In genomic region chr6:9516207-9516606, GRCh38 we compare ENCODE assay signal across 14 cellular contexts.
DNase-seq lines count a peak whose midpoint lies in the region; FAIRE-seq and TF ChIP-seq lines count a peak whose summit lies in the region.
"Had no signal": no experiment of that assay in that cellular context is flagged by ENCODE, and none has a peak within 500 bp of the region (broad histone marks: within the 10 kb centered on the region; RNA-seq: fewer than 3 reads in every experiment).

No MANE protein-coding gene starts in this region.

- H2BK120ac ChIP-seq in H1 (replicated peaks; ENCODE audit: low read depth, low read length), result no peak overlapping the region

- H3K36me3 Mint-ChIP-seq in nephron progenitor cell (ENCODE audit: low read depth), result no peaks in the 10 kb centered on the region
- no peaks in the 10 kb centered on the region for H3K36me3 Mint-ChIP-seq in activated CD4-positive, alpha-beta memory T cell treated with anti-CD3 and anti-CD28 coated beads for 36 hours

- no peaks in the 10 kb centered on the region for H3K79me2 ChIP-seq in H1 (ENCODE audit: control insufficient read depth in 1 of 2, insufficient read depth in 2 of 2, low read length in 2 of 2)

- in situ Hi-C loops in G401 (cut with HindIII; ENCODE audit: low sequenced_read_pairs), result no loop called here

- no peak overlapping the region for H2BK15ac ChIP-seq in H1 (ENCODE audit: low read length)

- H3K4me2 ChIP-seq in H1 (ENCODE audit: insufficient read depth in 1 of 2, low read depth in 2 of 2, low read length in 2 of 2), result no peak overlapping the region; a peak in 1 of 4 replicates

- no peak overlapping the region for H4K8ac ChIP-seq in H1 (ENCODE audit: extremely low read depth, insufficient read depth, low read length)

- peaks cover 17% of the 10 kb centered on the region for H3K4me1 Mint-ChIP-seq in nephron progenitor cell
- peaks cover 4% of the 10 kb centered on the region for H3K4me1 Mint-ChIP-seq in activated CD4-positive, alpha-beta memory T cell treated with anti-CD3 and anti-CD28 coated beads for 36 hours (ENCODE audit: low read depth)

- no peak overlapping the region for H3K27ac ChIP-seq in H1 (ENCODE audit: low read depth, low read length)
- H3K27ac ChIP-seq: prostate gland had no signal

- H3K18ac ChIP-seq in H1 (ENCODE audit: extremely low read depth, low read length), result no peak overlapping the region

- 77% methylated on average over 6 of the region's 6 CpGs; no CpG with 5 or more reads in 1 of the 2 experiments for WGBS in H1 (ENCODE audit: extremely low coverage in 1 of 2, insufficient coverage in 1 of 2, insufficient read length in 1 of 2, insufficient replicate concordance in 2 of 2, low coverage in 1 of 2, low lambda C conversion rate in 2 of 2, missing lambda C conversion rate in 1 of 2), 2 experiments

- no peak overlapping the region for H3K4me3 Mint-ChIP-seq in nephron progenitor cell
- H3K4me3 Mint-ChIP-seq in activated CD4-positive, alpha-beta memory T cell treated with anti-CD3 and anti-CD28 coated beads for 36 hours, result no peak overlapping the region

- intact Hi-C loops in activated CD4-positive, alpha-beta memory T cell treated with anti-CD3 and anti-CD28 coated beads for 36 hours (cut with micrococcal nuclease), result no loop called here

- no peak overlapping the region for H2BK20ac ChIP-seq in H1 (ENCODE audit: low read length)

- H3K27me3 Mint-ChIP-seq in nephron progenitor cell (ENCODE audit: low read depth, poor library complexity), result peaks cover 3% of the 10 kb centered on the region
- H3K27me3 Mint-ChIP-seq in activated CD4-positive, alpha-beta memory T cell treated with anti-CD3 and anti-CD28 coated beads for 36 hours, result no peaks in the 10 kb centered on the region

- H3K4me3 ChIP-seq in H1 (ENCODE audit: extremely low read depth in 1 of 4, insufficient read depth in 2 of 4, low read depth in 3 of 4, low read length in 4 of 4), result no peak overlapping the region
- H3K4me3 ChIP-seq: HAP-1, prostate gland had no signal

- no peaks in the 10 kb centered on the region for H4K20me1 ChIP-seq in H1 (replicated peaks in 1 of 2; ENCODE audit: control insufficient read depth in 1 of 2, insufficient read depth in 2 of 2, low read length in 2 of 2)

- peak overlapping the region; percentile 55 for H2AFZ ChIP-seq in H1 (ENCODE audit: low read length)

- no peak for TF ChIP-seq POLR2A in H1 (IDR thresholded peaks at IDR 0.05; ENCODE audit: control extremely low read depth in 1 of 2, low read depth in 2 of 2, low read length in 2 of 2)

- no peak overlapping the region for H2BK12ac ChIP-seq in H1 (ENCODE audit: low read depth, low read length)

- peak; percentile 71 for DNase-seq in GM03348 (ENCODE audit: low spot score)
- DNase-seq in NCI-H69 (lab: John Stamatoyannopoulos, UW), result peak; percentile 91
- peak in 1 of 2 experiments; percentile 48 for DNase-seq in H1 (ENCODE audit: low read depth in 1 of 2, low spot score in 2 of 2)
- peak; percentile 7 for DNase-seq in nephron progenitor cell
- no peak for DNase-seq in DMS 273 treated with DMSO at 0.1 percent for 48 hours (lab: John Stamatoyannopoulos, UW)
- no peak for DNase-seq in G401 (ENCODE audit: low spot score)
- no peak for DNase-seq in NCI-H187 treated with DMSO at 0.1 percent for 48 hours (lab: John Stamatoyannopoulos, UW)
- no peak for DNase-seq in activated CD4-positive, alpha-beta memory T cell treated with anti-CD3 and anti-CD28 coated beads for 36 hours
- DNase-seq: cortex of kidney, DND-41, NCI-H446, T-helper 2 cell had no signal

- H3K27ac Mint-ChIP-seq in nephron progenitor cell, result no peak overlapping the region
- no peak overlapping the region for H3K27ac Mint-ChIP-seq in activated CD4-positive, alpha-beta memory T cell treated with anti-CD3 and anti-CD28 coated beads for 36 hours

- no peak overlapping the region for H3K56ac ChIP-seq in H1 (replicated peaks; ENCODE audit: insufficient read length, low read depth, low read length)

- H3K4me1 ChIP-seq in H1 (replicated peaks in 1 of 4; ENCODE audit: control insufficient read depth in 3 of 4, insufficient read depth in 4 of 4, low read length in 3 of 4), result peaks cover 0 to 7% (median 1%) of the 10 kb centered on the region in 4 experiments; a peak in 3 of 7 replicates
- H3K4me1 ChIP-seq: HAP-1, prostate gland had no signal

- TF ChIP-seq RAD21 in H1 (IDR thresholded peaks at IDR 0.05 in 1 of 2, conservative IDR thresholded peaks at IDR 0.05 in 1 of 2; ENCODE audit: low read depth in 2 of 2, low read length in 2 of 2), result no peak

- H3K36me3 ChIP-seq in H1 (ENCODE audit: control insufficient read depth in 2 of 4, insufficient read depth in 4 of 4, low read length in 3 of 4), result no peaks in the 10 kb centered on the region
- H3K36me3 ChIP-seq: HAP-1, prostate gland had no signal

- no peak for TF ChIP-seq CTCF in H1 (IDR thresholded peaks at IDR 0.05; ENCODE audit: control extremely low read depth in 1 of 3, insufficient read depth in 1 of 3, low read depth in 1 of 3, low read length in 3 of 3)
- no peak for TF ChIP-seq CTCF in nephron progenitor cell (IDR thresholded peaks at IDR 0.05)

- CTCF ChIA-PET in H1 (lab: Charles Lee; ENCODE audit: partially characterized antibody), result no interaction called here
- CTCF ChIA-PET in activated CD4-positive, alpha-beta memory T cell treated with anti-CD3 and anti-CD28 coated beads for 36 hours (lab: Charles Lee), result no interaction called here

- H3K9me3 Mint-ChIP-seq in nephron progenitor cell, result peaks cover 9% of the 10 kb centered on the region
- H3K9me3 Mint-ChIP-seq in activated CD4-positive, alpha-beta memory T cell treated with anti-CD3 and anti-CD28 coated beads for 36 hours, result peaks cover 9% of the 10 kb centered on the region

- H3K9me3 ChIP-seq in H1 (ENCODE audit: insufficient read depth in 2 of 2, low read depth in 1 of 2, low read length in 1 of 2), result no peaks in the 10 kb centered on the region
- H3K9me3 ChIP-seq: HAP-1, prostate gland had no signal

- H4K91ac ChIP-seq in H1 (replicated peaks; ENCODE audit: insufficient read length, low read length), result no peak overlapping the region

- H2BK5ac ChIP-seq in H1 (ENCODE audit: low read depth, low read length), result no peak overlapping the region

- H3K14ac ChIP-seq in H1 (ENCODE audit: insufficient read length), result no peak overlapping the region

- no peak overlapping the region for H3K9ac ChIP-seq in H1 (replicated peaks in 1 of 4; ENCODE audit: extremely low read depth in 1 of 4, low read depth in 3 of 4, low read length in 3 of 4)

- H2AK5ac ChIP-seq in H1 (ENCODE audit: low read depth, low read length), result no peak overlapping the region

- H3K23ac ChIP-seq in H1 (ENCODE audit: insufficient read length), result no peak overlapping the region

- FAIRE-seq in H1 (lab: Jason Lieb, UNC), result no peak

- H3K4ac ChIP-seq in H1 (replicated peaks; ENCODE audit: insufficient read length, low read depth, low read length), result no peak overlapping the region

- POLR2A ChIA-PET in H1 (lab: Charles Lee; ENCODE audit: partially characterized antibody), result no interaction called here
- POLR2A ChIA-PET in activated CD4-positive, alpha-beta memory T cell treated with anti-CD3 and anti-CD28 coated beads for 36 hours (lab: Charles Lee), result no interaction called here

- no peaks in the 10 kb centered on the region for H3K23me2 ChIP-seq in H1 (ENCODE audit: low read depth, low read length)

- no peak overlapping the region for H4K5ac ChIP-seq in H1 (ENCODE audit: insufficient read length, low read depth, low read length)

- TF ChIP-seq EP300 in H1 (IDR thresholded peaks at IDR 0.05; ENCODE audit: borderline replicate concordance in 1 of 2, low read depth in 2 of 2, low read length in 2 of 2), result no peak

- H3K27me3 ChIP-seq in H1 (replicated peaks in 1 of 4; ENCODE audit: control insufficient read depth in 3 of 4, extremely low read depth in 1 of 4, insufficient read depth in 3 of 4, low read length in 3 of 4), result no peaks in the 10 kb centered on the region

- H3K79me1 ChIP-seq in H1 (ENCODE audit: low read depth, low read length), result no peaks in the 10 kb centered on the region

TF ChIP-seq in H1, 55 proteins besides CTCF, POLR2A, EP300 and RAD21:
- no peak for TF ChIP-seq GTF2F1 (IDR thresholded peaks at IDR 0.05; ENCODE audit: borderline replicate concordance, low read depth, low read length)
- TF ChIP-seq KDM1A (IDR thresholded peaks at IDR 0.05; ENCODE audit: borderline replicate concordance, low read length), result no peak
- TF ChIP-seq RXRA (IDR thresholded peaks at IDR 0.05; ENCODE audit: insufficient read depth, low read depth, low read length), result no peak
- TF ChIP-seq BACH1 (IDR thresholded peaks at IDR 0.05; ENCODE audit: low read length), result peak; percentile 66; the same call in 1 of the 2 replicates
- peak; percentile 64; the same call in 1 of the 2 replicates for TF ChIP-seq MAFK (IDR thresholded peaks at IDR 0.05; ENCODE audit: low read depth, low read length)
- TF ChIP-seq KDM4A (IDR thresholded peaks at IDR 0.05; ENCODE audit: low read depth, low read length, severe bottlenecking), result no peak

Comparison
In these comparisons a context has a peak if more than half of its experiments do, and no peak if none do; other contexts are left out.
1. DNase-seq: peak in GM03348 (single experiment), NCI-H69 (single experiment) and nephron progenitor cell (single experiment); none in DMS 273 treated with DMSO at 0.1 percent for 48 hours (single experiment), G401 (single experiment), NCI-H187 treated with DMSO at 0.1 percent for 48 hours (single experiment) and activated CD4-positive, alpha-beta memory T cell treated with anti-CD3 and anti-CD28 coated beads for 36 hours (single experiment).